ENCODE assay signal across 5 cellular contexts in genomic region chr10:120308590-120308989, GRCh38.
"Had no signal": no experiment of that assay in that cellular context is flagged by ENCODE, and none has a peak within 500 bp of the region (broad histone marks: within the 10 kb centered on the region; RNA-seq: fewer than 3 reads in every experiment).

No MANE protein-coding gene starts in this region.

- ATAC-seq: GM23338, K562 had no signal

- DNase-seq: H9, HCEC 1CT, IMR-90 had no signal

- H3K4me3 ChIP-seq: GM23338, K562 had no signal
